Comparison of ENCODE assay signal across 14 cellular contexts in the genomic region with DNA sequence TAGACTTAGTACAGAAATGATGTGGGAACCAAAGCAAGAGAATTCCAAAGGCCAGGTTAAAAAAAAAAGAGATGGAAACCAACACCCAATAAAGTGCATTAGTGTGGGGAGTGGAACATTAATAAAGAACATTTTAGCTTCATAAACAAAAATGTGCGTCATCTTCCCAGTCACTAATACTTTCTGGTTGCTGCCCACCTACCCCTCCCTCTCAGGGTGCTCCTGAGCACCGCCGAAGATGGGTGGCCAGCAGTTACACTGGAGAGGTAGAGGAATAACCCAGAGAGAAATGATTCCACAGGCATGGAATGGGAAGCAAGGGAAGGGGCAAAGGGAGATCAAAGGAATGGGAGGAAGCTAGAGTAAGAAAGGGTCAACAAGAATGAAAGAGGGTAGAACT. TPM values are rescaled to one million over a fixed set of nuclear protein-coding genes. Genes with fewer than 3 reads are reported as not detected.
DNase-seq lines count a peak whose midpoint lies in the region; ATAC-seq and TF ChIP-seq lines count a peak whose summit lies in the region.
"Had no signal": no experiment of that assay in that cellular context is flagged by ENCODE, and none has a peak within 500 bp of the region (broad histone marks: within the 10 kb centered on the region; RNA-seq: fewer than 3 reads in every experiment).

No MANE protein-coding gene starts in this region.

- no peak overlapping the region for H3K4me2 ChIP-seq in H9 (ENCODE audit: insufficient read depth, insufficient read length, low read length)

- no peak overlapping the region for H3K56ac ChIP-seq in H9 (ENCODE audit: insufficient read length, low read depth, low read length)

- H3K9ac ChIP-seq in H9 (ENCODE audit: extremely low read depth, insufficient read length, low read length): no peak overlapping the region

- H3K27ac ChIP-seq in H9 (ENCODE audit: insufficient read length, low read depth, low read length): no peak overlapping the region
- peak overlapping the region; percentile 94 for H3K27ac ChIP-seq in RWPE2 (ENCODE audit: poor library complexity, severe bottlenecking)
- H3K27ac ChIP-seq in foreskin keratinocyte: peak overlapping the region; percentile 71
- H3K27ac ChIP-seq in stomach: peak overlapping the region in 4 of 5 donors; percentile 95 to 98 (median 98)
- peak overlapping the region in 1 of 2 donors; percentile 26 for H3K27ac ChIP-seq in ovary

- no peak for TF ChIP-seq POLR2A in stomach (IDR thresholded peaks at IDR 0.05)
- TF ChIP-seq POLR2A in ovary (IDR thresholded peaks at IDR 0.05): no peak

- no peak overlapping the region for H4K91ac ChIP-seq in H9 (ENCODE audit: insufficient read length, low read depth, low read length)

- H3K27ac Mint-ChIP-seq in H9: no peak overlapping the region
- H3K27ac Mint-ChIP-seq: activated CD4-positive, alpha-beta memory T cell treated with anti-CD3 and anti-CD28 coated beads for 36 hours; stimulated activated naive CD8-positive, alpha-beta T cell treated with anti-CD3 and anti-CD28 coated beads, Interleukin-15, amount 100 ng/mL, for 72 hours; T-helper 17 cell had no signal

- no peaks in the 10 kb centered on the region; the same call in none of the 2 replicates for H3K27me3 Mint-ChIP-seq in H9 (ENCODE audit: low read depth)
- H3K27me3 Mint-ChIP-seq: activated CD4-positive, alpha-beta memory T cell treated with anti-CD3 and anti-CD28 coated beads for 36 hours; stimulated activated naive CD8-positive, alpha-beta T cell treated with anti-CD3 and anti-CD28 coated beads, Interleukin-15, amount 100 ng/mL, for 72 hours; T-helper 17 cell had no signal

- no peak overlapping the region for H2BK15ac ChIP-seq in H9 (ENCODE audit: low read depth, low read length)

- H3K4ac ChIP-seq in H9 (ENCODE audit: low read depth, low read length): no peak overlapping the region

- no peaks in the 10 kb centered on the region for H3K79me1 ChIP-seq in H9 (ENCODE audit: insufficient read depth, low read depth, low read length, poor library complexity, severe bottlenecking)

- ATAC-seq in RWPE2 (ENCODE audit: low read depth) (no peak), foreskin keratinocyte (no peak)
- ATAC-seq: PC-3; stimulated activated naive CD8-positive, alpha-beta T cell treated with anti-CD3 and anti-CD28 coated beads, Interleukin-15, amount 100 ng/mL, for 72 hours; T-helper 17 cell had no signal

- H3T11ph ChIP-seq in H9 (ENCODE audit: low read length): no peak overlapping the region

- H3K36me3 ChIP-seq in RWPE2 (ENCODE audit: low read depth): peaks cover 46% of the 10 kb centered on the region
- peaks cover 4 to 41% (median 26%) of the 10 kb centered on the region in 4 donors for H3K36me3 ChIP-seq in stomach
- H3K36me3 ChIP-seq in ovary: no peaks in the 10 kb centered on the region

- H3K9me3 ChIP-seq in H9 (ENCODE audit: control insufficient read depth, low read depth, low read length) (no peaks in the 10 kb centered on the region), RWPE2 (ENCODE audit: severe bottlenecking) (no peaks in the 10 kb centered on the region), stomach (no peaks in the 10 kb centered on the region), ovary (no peaks in the 10 kb centered on the region)

- H4K5ac ChIP-seq in H9 (ENCODE audit: insufficient read length, low read depth, low read length): no peak overlapping the region

- no peak overlapping the region for H3K18ac ChIP-seq in H9 (ENCODE audit: insufficient read length, low read depth, low read length)

- H2AFZ ChIP-seq in H9 (ENCODE audit: low read length): no peak overlapping the region

- TF ChIP-seq CTCF in H9 (conservative IDR thresholded peaks at IDR 0.05): no peak
- TF ChIP-seq CTCF in RWPE2 (IDR thresholded peaks at IDR 0.05; ENCODE audit: poor library complexity, severe bottlenecking): no peak
- no peak for TF ChIP-seq CTCF in foreskin keratinocyte (conservative IDR thresholded peaks at IDR 0.05)
- no peak for TF ChIP-seq CTCF in stomach (IDR thresholded peaks at IDR 0.05)
- TF ChIP-seq CTCF in ovary (IDR thresholded peaks at IDR 0.05): no peak

- H3K4me3 ChIP-seq in RWPE2 (ENCODE audit: severe bottlenecking) (no peak overlapping the region), stomach (no peak overlapping the region), ovary (no peak overlapping the region)

- no peak overlapping the region for H2AK5ac ChIP-seq in H9 (ENCODE audit: insufficient read length, low read length)

- H3K79me2 ChIP-seq in H9 (ENCODE audit: insufficient read depth, low read length): no peaks in the 10 kb centered on the region

- H4K8ac ChIP-seq in H9 (replicated peaks; ENCODE audit: insufficient read length, low read depth, low read length): no peak overlapping the region

- peaks cover 0 to 4% (median 0%) of the 10 kb centered on the region in 3 experiments; a peak in 1 of 7 replicates for H3K36me3 Mint-ChIP-seq in H9 (ENCODE audit: insufficient read depth in 1 of 3, low read depth in 3 of 3)

- no peak overlapping the region for H2BK12ac ChIP-seq in H9 (ENCODE audit: insufficient read length, low read depth, low read length)

- peaks cover 22% of the 10 kb centered on the region for H3K23me2 ChIP-seq in H9 (ENCODE audit: insufficient read length, low read depth, low read length, poor library complexity, severe bottlenecking)

- H3K4me3 Mint-ChIP-seq in H9: no peak overlapping the region
- H3K4me3 Mint-ChIP-seq: activated CD4-positive, alpha-beta memory T cell treated with anti-CD3 and anti-CD28 coated beads for 36 hours; stimulated activated naive CD8-positive, alpha-beta T cell treated with anti-CD3 and anti-CD28 coated beads, Interleukin-15, amount 100 ng/mL, for 72 hours; T-helper 17 cell had no signal

- intact Hi-C loops in stomach (cut with DNase I; ENCODE audit: low total_unique reads) (no loop called here), ovary (cut with DNase I) (no loop called here)

- peaks cover 0 to 3% of the 10 kb centered on the region in 2 experiments; a peak in 3 of 4 replicates for H3K4me1 Mint-ChIP-seq in H9

- H2BK5ac ChIP-seq in H9 (ENCODE audit: insufficient read length, low read length): no peak overlapping the region

- no peak overlapping the region for H2BK120ac ChIP-seq in H9 (ENCODE audit: low read depth, low read length, poor library complexity, severe bottlenecking)

- no peaks in the 10 kb centered on the region for H4K20me1 ChIP-seq in H9 (ENCODE audit: control insufficient read depth, insufficient read depth, insufficient read length)

- no peak overlapping the region for H2BK20ac ChIP-seq in H9 (ENCODE audit: low read depth, low read length, poor library complexity, severe bottlenecking)

- WGBS in H9 (ENCODE audit: extremely low coverage, insufficient read length, low lambda C conversion rate): no CpG with 5 or more reads among the region's 3 CpGs
- WGBS in stomach, 5 donors: 64 to 81% (median 76%) methylated on average over 3 of the region's 3 CpGs
- WGBS in ovary, 3 donors: 66 to 90% (median 78%) methylated on average over 3 of the region's 3 CpGs

- H3K9me3 Mint-ChIP-seq in H9: no peaks in the 10 kb centered on the region
- H3K9me3 Mint-ChIP-seq: activated CD4-positive, alpha-beta memory T cell treated with anti-CD3 and anti-CD28 coated beads for 36 hours; stimulated activated naive CD8-positive, alpha-beta T cell treated with anti-CD3 and anti-CD28 coated beads, Interleukin-15, amount 100 ng/mL, for 72 hours had no signal

- no peak overlapping the region for H3K23ac ChIP-seq in H9 (ENCODE audit: insufficient read length, low read depth, low read length)

- DNase-seq in H9 (peak; percentile 26), RWPE2 (ENCODE audit: low spot score) (no peak), foreskin keratinocyte (no peak), stomach (no peak), RPMI8226 (no peak), kidney tubule cell (ENCODE audit: low spot score) (no peak), ovary (no peak)
- DNase-seq: activated CD4-positive, alpha-beta memory T cell treated with anti-CD3 and anti-CD28 coated beads for 36 hours; activated effector memory CD4-positive, alpha-beta T cell treated with Interleukin-2 at 50 U/mL for 16 hours; PC-3; retina; stimulated activated naive CD8-positive, alpha-beta T cell treated with anti-CD3 and anti-CD28 coated beads, Interleukin-15, amount 100 ng/mL, for 72 hours; T-helper 17 cell had no signal

- no peaks in the 10 kb centered on the region for H3K4me1 ChIP-seq in H9 (ENCODE audit: insufficient read depth, low read length)
- peaks cover 12% of the 10 kb centered on the region for H3K4me1 ChIP-seq in RWPE2 (ENCODE audit: insufficient read depth, poor library complexity, severe bottlenecking)
- peaks cover 20% of the 10 kb centered on the region for H3K4me1 ChIP-seq in foreskin keratinocyte
- H3K4me1 ChIP-seq in stomach: peaks cover 8 to 66% (median 49%) of the 10 kb centered on the region in 4 donors
- no peaks in the 10 kb centered on the region for H3K4me1 ChIP-seq in ovary (ENCODE audit: insufficient read depth)

- no peak overlapping the region for H3K14ac ChIP-seq in H9 (ENCODE audit: insufficient read depth, low read length)

- no peaks in the 10 kb centered on the region; the same call in 1 of the 2 replicates for H3K27me3 ChIP-seq in H9 (ENCODE audit: insufficient read depth, low read length)
- no peaks in the 10 kb centered on the region for H3K27me3 ChIP-seq in RWPE2 (ENCODE audit: insufficient read depth, poor library complexity, severe bottlenecking)
- H3K27me3 ChIP-seq in foreskin keratinocyte: no peaks in the 10 kb centered on the region
- H3K27me3 ChIP-seq in stomach: no peaks in the 10 kb centered on the region
- no peaks in the 10 kb centered on the region for H3K27me3 ChIP-seq in ovary

- TF ChIP-seq EP300 in stomach (IDR thresholded peaks at IDR 0.05) (no peak), ovary (IDR thresholded peaks at IDR 0.05) (no peak)

RNA-seq across cellular contexts. Expression of a gene that starts 6.0 kb away (rescaled TPM):
- total RNA-seq in H9 (2021) (33.2 and 35.7 TPM in 2 replicates), foreskin keratinocyte (89.8 and 91.3 TPM in 2 replicates), stomach (100 to 1,000 TPM in 1 of 5 donors, 10 to 100 TPM in 4; 43.0 to 190 (median 60.7) TPM), ovary (100 to 1,000 TPM in 4 of 7 donors, 10 to 100 TPM in 3; 65.7 to 145 (median 114) TPM)
- polyA plus RNA-seq in foreskin keratinocyte (66.8 and 76.4 TPM in 2 replicates), stomach (10 to 100 TPM; 51.9 to 97.3 (median 69.1) TPM), ovary (100 to 1,000 TPM in 1 of 2 donors, 10 to 100 TPM in 1; 87.2 to 100 TPM)

RNA-seq across cellular contexts. Expression of a gene that starts 24.8 kb away (rescaled TPM):
- 17.1 and 18.0 TPM in 2 replicates for total RNA-seq in H9 (2021)
- total RNA-seq in foreskin keratinocyte: 8.9 and 10.2 TPM in 2 replicates
- 4.8 and 6.6 TPM in 2 replicates for polyA plus RNA-seq in foreskin keratinocyte
- total RNA-seq in stomach: 10 to 100 TPM in 1 of 5 donors, 1 to 10 TPM in 3, not detected in 1; 1.8 to 12.0 (median 3.3) TPM
- polyA plus RNA-seq in stomach: 1 to 10 TPM; 4.9 to 9.0 (median 5.3) TPM
- total RNA-seq in ovary: 10 to 100 TPM in 6 of 7 donors, 1 to 10 TPM in 1; 7.0 to 18.8 (median 16.1) TPM
- polyA plus RNA-seq in ovary: 10 to 100 TPM; 10.8 to 22.2 TPM

RNA-seq across cellular contexts. Expression of a gene that starts 25.3 kb away (rescaled TPM):
- total RNA-seq in H9 (2021): 40.0 and 50.2 TPM in 2 replicates
- total RNA-seq in foreskin keratinocyte: 119 and 136 TPM in 2 replicates
- polyA plus RNA-seq in foreskin keratinocyte: 143 and 146 TPM in 2 replicates
- 100 to 1,000 TPM in 2 of 5 donors, 10 to 100 TPM in 3; 42.0 to 281 (median 94.5) TPM for total RNA-seq in stomach
- polyA plus RNA-seq in stomach: 100 to 1,000 TPM; 131 to 153 (median 151) TPM
- total RNA-seq in ovary: 10 to 100 TPM; 46.4 to 82.8 (median 54.6) TPM
- polyA plus RNA-seq in ovary: 10 to 100 TPM in 1 of 2 donors, 1 to 10 TPM in 1; 4.6 to 59.1 TPM

RNA-seq across cellular contexts. Expression of a gene that starts 27.8 kb away (rescaled TPM):
- total RNA-seq in H9 (2021) (8.9 and 11.3 TPM in 2 replicates), foreskin keratinocyte (0.58 and 0.67 TPM in 2 replicates), stomach (1 to 10 TPM in 3 of 5 donors, not detected in 2; 1.8 to 3.8 (median 3.5) TPM), ovary (10 to 100 TPM in 3 of 7 donors, 1 to 10 TPM in 4; 2.1 to 11.9 (median 8.2) TPM)
- polyA plus RNA-seq in foreskin keratinocyte (0.65 and 1.3 TPM in 2 replicates), stomach (10 to 100 TPM; 17.0 to 36.0 (median 17.4) TPM), ovary (10 to 100 TPM in 1 of 2 donors, 1 to 10 TPM in 1; 5.5 to 17.8 TPM)
- total RNA-seq: bronchial epithelial cell had no signal

RNA-seq across cellular contexts. Expression of a gene that starts 33.5 kb away (rescaled TPM):
- 1.9 and 2.5 TPM in 2 replicates for total RNA-seq in H9 (2021)
- total RNA-seq in foreskin keratinocyte: 1.9 and 2.3 TPM in 2 replicates
- 1.5 TPM in 2 replicates for polyA plus RNA-seq in foreskin keratinocyte
- total RNA-seq in stomach: 1 to 10 TPM in 4 of 5 donors, not detected in 1; 1.0 to 9.3 (median 6.0) TPM
- 1 to 10 TPM; 1.1 to 3.4 (median 1.2) TPM for polyA plus RNA-seq in stomach
- 10 to 100 TPM in 1 of 7 donors, 1 to 10 TPM in 6; 2.7 to 16.5 (median 5.2) TPM for total RNA-seq in ovary
- 1 to 10 TPM; 4.3 to 8.6 TPM for polyA plus RNA-seq in ovary
